In genomic region chr9:123537809-123538208, GRCh38 we compare ENCODE assay signal across 3 cellular contexts.
TF ChIP-seq lines count a peak whose summit lies in the region.

No MANE protein-coding gene starts in this region.

TF ChIP-seq in IMR-90, 13 proteins besides CTCF, POLR2A, EP300 and RAD21 (continued from another document):
- TF ChIP-seq RFX5 (IDR thresholded peaks at IDR 0.05; ENCODE audit: low read depth, low read length): no peak
- TF ChIP-seq RCOR1 (IDR thresholded peaks at IDR 0.05; ENCODE audit: insufficient replicate concordance, low read length): no peak
- no peak for TF ChIP-seq MAZ (IDR thresholded peaks at IDR 0.05; ENCODE audit: borderline replicate concordance, low read depth, low read length)
- TF ChIP-seq BHLHE40 (IDR thresholded peaks at IDR 0.05; ENCODE audit: low read depth, low read length): no peak

TF ChIP-seq in K562, 482 proteins besides CTCF, POLR2A, EP300 and RAD21 (continued from another document):
- TF ChIP-seq CEBPG (CRISPR knock-in tag; IDR thresholded peaks at IDR 0.05): no peak
- peak; percentile 21 to 33; a peak in 2 of 4 replicates for TF ChIP-seq CEBPG (tag; conservative IDR thresholded peaks at IDR 0.05 in 1 of 2, IDR thresholded peaks at IDR 0.05 in 1 of 2)
- TF ChIP-seq FOXP4 (CRISPR knock-in tag; IDR thresholded peaks at IDR 0.05; ENCODE audit: borderline replicate concordance): no peak
- no peak for TF ChIP-seq GTF2A2 (tag; IDR thresholded peaks at IDR 0.05)
- peak; percentile 82 for TF ChIP-seq CEBPB (tag; IDR thresholded peaks at IDR 0.05)
- no peak for TF ChIP-seq MITF (IDR thresholded peaks at IDR 0.05)

TF ChIP-seq in liver, 16 proteins besides CTCF, POLR2A, EP300 and RAD21:
- no peak for TF ChIP-seq MAX (IDR thresholded peaks at IDR 0.05)
- TF ChIP-seq ZBTB33 (IDR thresholded peaks at IDR 0.05): no peak
- TF ChIP-seq REST (IDR thresholded peaks at IDR 0.05): no peak
- TF ChIP-seq TAF1 (conservative IDR thresholded peaks at IDR 0.05): no peak
- TF ChIP-seq EGR1 (IDR thresholded peaks at IDR 0.05; ENCODE audit: low read depth in 2 of 2): no peak
- TF ChIP-seq HNF4A (conservative IDR thresholded peaks at IDR 0.05): peak in 1 of 2 donors; percentile 12
- TF ChIP-seq RXRA (IDR thresholded peaks at IDR 0.05): no peak
- TF ChIP-seq NR2F2 (IDR thresholded peaks at IDR 0.05): no peak
- TF ChIP-seq ATF3 (IDR thresholded peaks at IDR 0.05): no peak
- TF ChIP-seq SP1 (IDR thresholded peaks at IDR 0.05): no peak
- peak; percentile 17 for TF ChIP-seq FOXA1 (IDR thresholded peaks at IDR 0.05)
- TF ChIP-seq HNF4G (IDR thresholded peaks at IDR 0.05): no peak
- TF ChIP-seq FOXA2 (IDR thresholded peaks at IDR 0.05): peak; percentile 84
- TF ChIP-seq JUND (IDR thresholded peaks at IDR 0.05): no peak
- no peak for TF ChIP-seq GABPA (IDR thresholded peaks at IDR 0.05 in 1 of 2, conservative IDR thresholded peaks at IDR 0.05 in 1 of 2)
- peak; percentile 22 for TF ChIP-seq YY1 (IDR thresholded peaks at IDR 0.05)
